Comparison of ENCODE assay signal across 21 cellular contexts in the genomic region with DNA sequence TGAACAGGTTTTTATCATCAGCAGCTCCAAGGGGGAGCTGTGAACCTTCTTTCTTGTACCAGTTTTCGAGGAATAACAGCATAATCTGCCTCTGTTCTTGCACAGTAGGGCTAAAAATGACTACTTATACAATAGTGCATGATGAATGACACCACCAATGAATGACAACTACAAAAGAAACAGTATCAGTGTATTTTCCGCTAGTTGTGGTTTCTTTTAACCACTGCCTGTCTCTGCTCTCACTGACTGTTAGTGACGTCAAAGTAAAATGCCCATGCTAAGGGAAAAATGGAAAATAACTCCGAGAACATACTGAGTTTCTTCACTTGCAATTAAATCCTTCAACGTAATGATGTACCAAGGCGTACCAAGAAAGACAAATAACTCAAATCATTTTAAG.
"Had no signal": no experiment of that assay in that cellular context is flagged by ENCODE, and none has a peak within 500 bp of the region (broad histone marks: within the 10 kb centered on the region; RNA-seq: fewer than 3 reads in every experiment).

No MANE protein-coding gene starts in this region.

- DNase-seq: activated B cell treated with CpG ODN at 0.5 μM for 24 hours; activated CD4-positive, alpha-beta T cell treated with anti-CD3 and anti-CD28 coated beads, Interleukin-2, amount 10 ng/mL, durations not matched to agents 7 days and 5 days; activated naive CD4-positive, alpha-beta T cell treated with anti-CD3 and anti-CD28 coated beads, Interleukin-2, amount 10 ng/mL, durations not matched to agents 7 days and 5 days; amniotic stem cell; effector CD8-positive, alpha-beta T cell; gastrocnemius medialis; heart left ventricle; left lung; mammary epithelial cell; pancreas; stimulated activated CD4-positive, alpha-beta T cell treated with anti-CD3 and anti-CD28 coated beads, Interleukin-4, amount 100 ng/mL, for 1 hour; substantia nigra; SW 1271; tibial artery had no signal

- H3K9me3 Mint-ChIP-seq: activated B cell treated with CpG ODN at 0.5 μM for 24 hours; activated CD4-positive, alpha-beta T cell treated with anti-CD3 and anti-CD28 coated beads, Interleukin-2, amount 10 ng/mL, durations not matched to agents 7 days and 5 days; activated naive CD4-positive, alpha-beta T cell treated with anti-CD3 and anti-CD28 coated beads, Interleukin-2, amount 10 ng/mL, durations not matched to agents 7 days and 5 days; neural progenitor cell had no signal

- H3K27ac ChIP-seq: cardiac muscle cell, gastrocnemius medialis, heart left ventricle, left lung, neural progenitor cell, pancreas, tibial artery had no signal

- H3K36me3 Mint-ChIP-seq: activated naive CD4-positive, alpha-beta T cell treated with anti-CD3 and anti-CD28 coated beads, Interleukin-2, amount 10 ng/mL, durations not matched to agents 7 days and 5 days; neural progenitor cell; stimulated activated memory B cell treated with anti-CD40 and anti-IgM and Interleukin-4, amounts not matched to agents 10 μg/mL and 1 μg/mL and 100 μg/mL, for 72 hours had no signal

- H3K4me2 ChIP-seq: neural progenitor cell, smooth muscle cell had no signal

- H3K36me3 ChIP-seq: cardiac muscle cell, gastrocnemius medialis, heart left ventricle, left lung, neural progenitor cell, pancreas, tibial artery had no signal

- H3K4me3 Mint-ChIP-seq: activated B cell treated with CpG ODN at 0.5 μM for 24 hours; activated CD4-positive, alpha-beta T cell treated with anti-CD3 and anti-CD28 coated beads, Interleukin-2, amount 10 ng/mL, durations not matched to agents 7 days and 5 days; activated naive CD4-positive, alpha-beta T cell treated with anti-CD3 and anti-CD28 coated beads, Interleukin-2, amount 10 ng/mL, durations not matched to agents 7 days and 5 days; dendritic cell treated with granulocyte-macrophage colony-stimulating factor and Interleukin-4, amounts not matched to agents 40 ng/mL and 50 ng/mL, for 4 days; neural progenitor cell; stimulated activated memory B cell treated with anti-CD40 and anti-IgM and Interleukin-4, amounts not matched to agents 10 μg/mL and 1 μg/mL and 100 μg/mL, for 72 hours had no signal

- H3K9ac ChIP-seq: neural progenitor cell had no signal

- H3K27me3 Mint-ChIP-seq: activated CD4-positive, alpha-beta T cell treated with anti-CD3 and anti-CD28 coated beads, Interleukin-2, amount 10 ng/mL, durations not matched to agents 7 days and 5 days had no signal

- H3K27ac Mint-ChIP-seq: activated B cell treated with CpG ODN at 0.5 μM for 24 hours; activated CD4-positive, alpha-beta T cell treated with anti-CD3 and anti-CD28 coated beads, Interleukin-2, amount 10 ng/mL, durations not matched to agents 7 days and 5 days; activated naive CD4-positive, alpha-beta T cell treated with anti-CD3 and anti-CD28 coated beads, Interleukin-2, amount 10 ng/mL, durations not matched to agents 7 days and 5 days; dendritic cell treated with granulocyte-macrophage colony-stimulating factor and Interleukin-4, amounts not matched to agents 40 ng/mL and 50 ng/mL, for 4 days; neural progenitor cell; stimulated activated memory B cell treated with anti-CD40 and anti-IgM and Interleukin-4, amounts not matched to agents 10 μg/mL and 1 μg/mL and 100 μg/mL, for 72 hours had no signal

- FAIRE-seq: pancreas had no signal

- H2AFZ ChIP-seq: neural progenitor cell had no signal

- ATAC-seq: esophagus mucosa; gastrocnemius medialis; heart left ventricle; left lung; pancreas; sciatic nerve; stimulated activated memory B cell treated with anti-CD40 and anti-IgM and Interleukin-4, amounts not matched to agents 10 μg/mL and 1 μg/mL and 100 μg/mL, for 72 hours had no signal

- H3K4me1 ChIP-seq: left lung, neural progenitor cell, pancreas, tibial artery had no signal

- H3K4me1 Mint-ChIP-seq: stimulated activated memory B cell treated with anti-CD40 and anti-IgM and Interleukin-4, amounts not matched to agents 10 μg/mL and 1 μg/mL and 100 μg/mL, for 72 hours had no signal

- H3K27me3 ChIP-seq: cardiac muscle cell, gastrocnemius medialis, heart left ventricle, left lung, neural progenitor cell, pancreas, tibial artery had no signal

- H3K9me3 ChIP-seq: gastrocnemius medialis, heart left ventricle, left lung, pancreas, tibial artery had no signal

- H3K4me3 ChIP-seq: cardiac muscle cell, gastrocnemius medialis, heart left ventricle, left lung, neural progenitor cell, pancreas, smooth muscle cell, tibial artery had no signal
